ENCODE assay signal across 1 cellular context in the genomic region with DNA sequence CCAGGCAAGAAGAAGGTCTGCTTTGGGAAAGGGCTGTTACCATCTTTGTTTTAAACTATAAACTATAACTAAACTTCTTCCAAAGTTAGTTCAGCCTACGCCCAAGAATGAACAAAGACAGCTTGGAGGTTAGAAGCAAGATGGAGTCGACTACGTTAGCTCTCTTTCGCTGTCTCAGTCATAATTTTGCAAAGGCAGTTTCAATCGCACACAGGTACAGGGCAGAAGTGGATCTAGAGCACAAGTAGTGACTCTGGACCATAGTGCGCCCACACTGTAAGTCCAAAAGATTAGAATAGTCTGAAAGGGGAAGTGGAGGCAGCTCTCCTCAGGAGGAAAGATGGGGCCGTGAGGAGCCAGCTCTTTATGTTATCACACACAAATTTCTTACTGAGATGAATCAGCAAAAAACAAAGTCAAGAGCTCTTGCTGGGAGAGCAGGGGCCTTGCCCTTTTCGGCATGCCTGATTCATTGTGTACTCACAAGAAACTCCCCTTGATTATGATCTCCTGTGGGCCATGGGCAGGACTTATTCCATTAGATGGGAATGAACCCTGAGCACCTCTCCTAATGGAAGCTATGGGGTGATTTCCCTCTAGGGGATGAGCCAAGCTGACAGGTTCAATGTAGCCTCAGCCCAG.
TF ChIP-seq lines count a peak whose summit lies in the region.

No MANE protein-coding gene starts in this region.

TF ChIP-seq in K562, 482 proteins besides CTCF, POLR2A, EP300 and RAD21 (continued from another document):
- TF ChIP-seq, protein P1, sequence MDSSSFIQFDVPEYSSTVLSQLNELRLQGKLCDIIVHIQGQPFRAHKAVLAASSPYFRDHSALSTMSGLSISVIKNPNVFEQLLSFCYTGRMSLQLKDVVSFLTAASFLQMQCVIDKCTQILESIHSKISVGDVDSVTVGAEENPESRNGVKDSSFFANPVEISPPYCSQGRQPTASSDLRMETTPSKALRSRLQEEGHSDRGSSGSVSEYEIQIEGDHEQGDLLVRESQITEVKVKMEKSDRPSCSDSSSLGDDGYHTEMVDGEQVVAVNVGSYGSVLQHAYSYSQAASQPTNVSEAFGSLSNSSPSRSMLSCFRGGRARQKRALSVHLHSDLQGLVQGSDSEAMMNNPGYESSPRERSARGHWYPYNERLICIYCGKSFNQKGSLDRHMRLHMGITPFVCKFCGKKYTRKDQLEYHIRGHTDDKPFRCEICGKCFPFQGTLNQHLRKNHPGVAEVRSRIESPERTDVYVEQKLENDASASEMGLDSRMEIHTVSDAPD (CRISPR knock-in tag; IDR thresholded peaks at IDR 0.05): no peak
- TF ChIP-seq GTF2E2 (tag; IDR thresholded peaks at IDR 0.05) (no peak), XRCC4 (IDR thresholded peaks at IDR 0.05; ENCODE audit: extremely low read depth, insufficient read depth, insufficient read length) (no peak), POLR2H (tag; IDR thresholded peaks at IDR 0.05; ENCODE audit: low read depth) (no peak), MEF2A (IDR thresholded peaks at IDR 0.05; ENCODE audit: control insufficient read depth, low read depth, low read length) (no peak), COPS2 (conservative IDR thresholded peaks at IDR 0.05) (no peak), LEF1 (IDR thresholded peaks at IDR 0.05) (no peak), ZNF282 (CRISPR knock-in tag; IDR thresholded peaks at IDR 0.05) (no peak), ZNF696 (CRISPR knock-in tag; conservative IDR thresholded peaks at IDR 0.05) (no peak), EGR1 (conservative IDR thresholded peaks at IDR 0.05) (no peak), CBX3 (IDR thresholded peaks at IDR 0.05; ENCODE audit: borderline replicate concordance in 1 of 2, low read length in 2 of 2) (no peak), FOSL1 (tag; conservative IDR thresholded peaks at IDR 0.05) (peak; percentile 72), CHD1 (IDR thresholded peaks at IDR 0.05; ENCODE audit: low read length) (no peak), GABPB1 (CRISPR knock-in tag; IDR thresholded peaks at IDR 0.05) (no peak), SMARCC2 (IDR thresholded peaks at IDR 0.05; ENCODE audit: low read depth) (no peak)
- TF ChIP-seq, protein P2, sequence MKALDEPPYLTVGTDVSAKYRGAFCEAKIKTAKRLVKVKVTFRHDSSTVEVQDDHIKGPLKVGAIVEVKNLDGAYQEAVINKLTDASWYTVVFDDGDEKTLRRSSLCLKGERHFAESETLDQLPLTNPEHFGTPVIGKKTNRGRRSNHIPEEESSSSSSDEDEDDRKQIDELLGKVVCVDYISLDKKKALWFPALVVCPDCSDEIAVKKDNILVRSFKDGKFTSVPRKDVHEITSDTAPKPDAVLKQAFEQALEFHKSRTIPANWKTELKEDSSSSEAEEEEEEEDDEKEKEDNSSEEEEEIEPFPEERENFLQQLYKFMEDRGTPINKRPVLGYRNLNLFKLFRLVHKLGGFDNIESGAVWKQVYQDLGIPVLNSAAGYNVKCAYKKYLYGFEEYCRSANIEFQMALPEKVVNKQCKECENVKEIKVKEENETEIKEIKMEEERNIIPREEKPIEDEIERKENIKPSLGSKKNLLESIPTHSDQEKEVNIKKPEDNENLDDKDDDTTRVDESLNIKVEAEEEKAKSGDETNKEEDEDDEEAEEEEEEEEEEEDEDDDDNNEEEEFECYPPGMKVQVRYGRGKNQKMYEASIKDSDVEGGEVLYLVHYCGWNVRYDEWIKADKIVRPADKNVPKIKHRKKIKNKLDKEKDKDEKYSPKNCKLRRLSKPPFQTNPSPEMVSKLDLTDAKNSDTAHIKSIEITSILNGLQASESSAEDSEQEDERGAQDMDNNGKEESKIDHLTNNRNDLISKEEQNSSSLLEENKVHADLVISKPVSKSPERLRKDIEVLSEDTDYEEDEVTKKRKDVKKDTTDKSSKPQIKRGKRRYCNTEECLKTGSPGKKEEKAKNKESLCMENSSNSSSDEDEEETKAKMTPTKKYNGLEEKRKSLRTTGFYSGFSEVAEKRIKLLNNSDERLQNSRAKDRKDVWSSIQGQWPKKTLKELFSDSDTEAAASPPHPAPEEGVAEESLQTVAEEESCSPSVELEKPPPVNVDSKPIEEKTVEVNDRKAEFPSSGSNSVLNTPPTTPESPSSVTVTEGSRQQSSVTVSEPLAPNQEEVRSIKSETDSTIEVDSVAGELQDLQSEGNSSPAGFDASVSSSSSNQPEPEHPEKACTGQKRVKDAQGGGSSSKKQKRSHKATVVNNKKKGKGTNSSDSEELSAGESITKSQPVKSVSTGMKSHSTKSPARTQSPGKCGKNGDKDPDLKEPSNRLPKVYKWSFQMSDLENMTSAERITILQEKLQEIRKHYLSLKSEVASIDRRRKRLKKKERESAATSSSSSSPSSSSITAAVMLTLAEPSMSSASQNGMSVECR (CRISPR knock-in tag; IDR thresholded peaks at IDR 0.05): no peak
- TF ChIP-seq, protein P3, sequence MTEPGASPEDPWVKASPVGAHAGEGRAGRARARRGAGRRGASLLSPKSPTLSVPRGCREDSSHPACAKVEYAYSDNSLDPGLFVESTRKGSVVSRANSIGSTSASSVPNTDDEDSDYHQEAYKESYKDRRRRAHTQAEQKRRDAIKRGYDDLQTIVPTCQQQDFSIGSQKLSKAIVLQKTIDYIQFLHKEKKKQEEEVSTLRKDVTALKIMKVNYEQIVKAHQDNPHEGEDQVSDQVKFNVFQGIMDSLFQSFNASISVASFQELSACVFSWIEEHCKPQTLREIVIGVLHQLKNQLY (CRISPR knock-in tag; conservative IDR thresholded peaks at IDR 0.05): no peak
- TF ChIP-seq, protein P4, sequence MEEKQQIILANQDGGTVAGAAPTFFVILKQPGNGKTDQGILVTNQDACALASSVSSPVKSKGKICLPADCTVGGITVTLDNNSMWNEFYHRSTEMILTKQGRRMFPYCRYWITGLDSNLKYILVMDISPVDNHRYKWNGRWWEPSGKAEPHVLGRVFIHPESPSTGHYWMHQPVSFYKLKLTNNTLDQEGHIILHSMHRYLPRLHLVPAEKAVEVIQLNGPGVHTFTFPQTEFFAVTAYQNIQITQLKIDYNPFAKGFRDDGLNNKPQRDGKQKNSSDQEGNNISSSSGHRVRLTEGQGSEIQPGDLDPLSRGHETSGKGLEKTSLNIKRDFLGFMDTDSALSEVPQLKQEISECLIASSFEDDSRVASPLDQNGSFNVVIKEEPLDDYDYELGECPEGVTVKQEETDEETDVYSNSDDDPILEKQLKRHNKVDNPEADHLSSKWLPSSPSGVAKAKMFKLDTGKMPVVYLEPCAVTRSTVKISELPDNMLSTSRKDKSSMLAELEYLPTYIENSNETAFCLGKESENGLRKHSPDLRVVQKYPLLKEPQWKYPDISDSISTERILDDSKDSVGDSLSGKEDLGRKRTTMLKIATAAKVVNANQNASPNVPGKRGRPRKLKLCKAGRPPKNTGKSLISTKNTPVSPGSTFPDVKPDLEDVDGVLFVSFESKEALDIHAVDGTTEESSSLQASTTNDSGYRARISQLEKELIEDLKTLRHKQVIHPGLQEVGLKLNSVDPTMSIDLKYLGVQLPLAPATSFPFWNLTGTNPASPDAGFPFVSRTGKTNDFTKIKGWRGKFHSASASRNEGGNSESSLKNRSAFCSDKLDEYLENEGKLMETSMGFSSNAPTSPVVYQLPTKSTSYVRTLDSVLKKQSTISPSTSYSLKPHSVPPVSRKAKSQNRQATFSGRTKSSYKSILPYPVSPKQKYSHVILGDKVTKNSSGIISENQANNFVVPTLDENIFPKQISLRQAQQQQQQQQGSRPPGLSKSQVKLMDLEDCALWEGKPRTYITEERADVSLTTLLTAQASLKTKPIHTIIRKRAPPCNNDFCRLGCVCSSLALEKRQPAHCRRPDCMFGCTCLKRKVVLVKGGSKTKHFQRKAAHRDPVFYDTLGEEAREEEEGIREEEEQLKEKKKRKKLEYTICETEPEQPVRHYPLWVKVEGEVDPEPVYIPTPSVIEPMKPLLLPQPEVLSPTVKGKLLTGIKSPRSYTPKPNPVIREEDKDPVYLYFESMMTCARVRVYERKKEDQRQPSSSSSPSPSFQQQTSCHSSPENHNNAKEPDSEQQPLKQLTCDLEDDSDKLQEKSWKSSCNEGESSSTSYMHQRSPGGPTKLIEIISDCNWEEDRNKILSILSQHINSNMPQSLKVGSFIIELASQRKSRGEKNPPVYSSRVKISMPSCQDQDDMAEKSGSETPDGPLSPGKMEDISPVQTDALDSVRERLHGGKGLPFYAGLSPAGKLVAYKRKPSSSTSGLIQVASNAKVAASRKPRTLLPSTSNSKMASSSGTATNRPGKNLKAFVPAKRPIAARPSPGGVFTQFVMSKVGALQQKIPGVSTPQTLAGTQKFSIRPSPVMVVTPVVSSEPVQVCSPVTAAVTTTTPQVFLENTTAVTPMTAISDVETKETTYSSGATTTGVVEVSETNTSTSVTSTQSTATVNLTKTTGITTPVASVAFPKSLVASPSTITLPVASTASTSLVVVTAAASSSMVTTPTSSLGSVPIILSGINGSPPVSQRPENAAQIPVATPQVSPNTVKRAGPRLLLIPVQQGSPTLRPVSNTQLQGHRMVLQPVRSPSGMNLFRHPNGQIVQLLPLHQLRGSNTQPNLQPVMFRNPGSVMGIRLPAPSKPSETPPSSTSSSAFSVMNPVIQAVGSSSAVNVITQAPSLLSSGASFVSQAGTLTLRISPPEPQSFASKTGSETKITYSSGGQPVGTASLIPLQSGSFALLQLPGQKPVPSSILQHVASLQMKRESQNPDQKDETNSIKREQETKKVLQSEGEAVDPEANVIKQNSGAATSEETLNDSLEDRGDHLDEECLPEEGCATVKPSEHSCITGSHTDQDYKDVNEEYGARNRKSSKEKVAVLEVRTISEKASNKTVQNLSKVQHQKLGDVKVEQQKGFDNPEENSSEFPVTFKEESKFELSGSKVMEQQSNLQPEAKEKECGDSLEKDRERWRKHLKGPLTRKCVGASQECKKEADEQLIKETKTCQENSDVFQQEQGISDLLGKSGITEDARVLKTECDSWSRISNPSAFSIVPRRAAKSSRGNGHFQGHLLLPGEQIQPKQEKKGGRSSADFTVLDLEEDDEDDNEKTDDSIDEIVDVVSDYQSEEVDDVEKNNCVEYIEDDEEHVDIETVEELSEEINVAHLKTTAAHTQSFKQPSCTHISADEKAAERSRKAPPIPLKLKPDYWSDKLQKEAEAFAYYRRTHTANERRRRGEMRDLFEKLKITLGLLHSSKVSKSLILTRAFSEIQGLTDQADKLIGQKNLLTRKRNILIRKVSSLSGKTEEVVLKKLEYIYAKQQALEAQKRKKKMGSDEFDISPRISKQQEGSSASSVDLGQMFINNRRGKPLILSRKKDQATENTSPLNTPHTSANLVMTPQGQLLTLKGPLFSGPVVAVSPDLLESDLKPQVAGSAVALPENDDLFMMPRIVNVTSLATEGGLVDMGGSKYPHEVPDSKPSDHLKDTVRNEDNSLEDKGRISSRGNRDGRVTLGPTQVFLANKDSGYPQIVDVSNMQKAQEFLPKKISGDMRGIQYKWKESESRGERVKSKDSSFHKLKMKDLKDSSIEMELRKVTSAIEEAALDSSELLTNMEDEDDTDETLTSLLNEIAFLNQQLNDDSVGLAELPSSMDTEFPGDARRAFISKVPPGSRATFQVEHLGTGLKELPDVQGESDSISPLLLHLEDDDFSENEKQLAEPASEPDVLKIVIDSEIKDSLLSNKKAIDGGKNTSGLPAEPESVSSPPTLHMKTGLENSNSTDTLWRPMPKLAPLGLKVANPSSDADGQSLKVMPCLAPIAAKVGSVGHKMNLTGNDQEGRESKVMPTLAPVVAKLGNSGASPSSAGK (IDR thresholded peaks at IDR 0.05): no peak
